In genomic region chr6:36756761-36757160, GRCh38 we compare ENCODE assay signal across 16 cellular contexts. TPM values are rescaled to one million over a fixed set of nuclear protein-coding genes. Genes with fewer than 3 reads are reported as not detected.
DNase-seq lines count a peak whose midpoint lies in the region; ATAC-seq and TF ChIP-seq lines count a peak whose summit lies in the region.
"Had no signal": no experiment of that assay in that cellular context is flagged by ENCODE, and none has a peak within 500 bp of the region (broad histone marks: within the 10 kb centered on the region; RNA-seq: fewer than 3 reads in every experiment).

No MANE protein-coding gene starts in this region.

- no peaks in the 10 kb centered on the region for H3K79me2 ChIP-seq in GM23338 (replicated peaks; ENCODE audit: insufficient read depth)
- H3K79me2 ChIP-seq: parathyroid adenoma had no signal

- H3K9me3 Mint-ChIP-seq in activated CD8-positive, alpha-beta T cell treated with anti-CD3 and anti-CD28 coated beads for 36 hours: no peaks in the 10 kb centered on the region
- H3K9me3 Mint-ChIP-seq in HFFc6 (no peaks in the 10 kb centered on the region), GM23338 (no peaks in the 10 kb centered on the region)

- H3K4me1 Mint-ChIP-seq in activated CD8-positive, alpha-beta T cell treated with anti-CD3 and anti-CD28 coated beads for 36 hours (ENCODE audit: low read depth): peaks cover 60% of the 10 kb centered on the region
- H3K4me1 Mint-ChIP-seq in HFFc6 (ENCODE audit: low read depth): peaks cover 62% of the 10 kb centered on the region
- peaks cover 13% of the 10 kb centered on the region for H3K4me1 Mint-ChIP-seq in GM23338

- no peaks in the 10 kb centered on the region for H3K27me3 Mint-ChIP-seq in activated CD8-positive, alpha-beta T cell treated with anti-CD3 and anti-CD28 coated beads for 36 hours
- H3K27me3 Mint-ChIP-seq in HFFc6 (ENCODE audit: insufficient read depth) (peaks cover 18% of the 10 kb centered on the region), GM23338 (ENCODE audit: insufficient read depth, low read depth, poor library complexity) (peaks cover 16% of the 10 kb centered on the region)

- peak overlapping the region in 7 of 11 experiments; percentile 18 to 70 (median 24); a peak in 9 of 22 replicates for H3K9ac ChIP-seq in BLaER1 treated with 17β-estradiol and CSF1 and Interleukin-3, amounts not matched to agents 10 nM and 100 nM
- H3K9ac ChIP-seq: parathyroid adenoma had no signal

- intact Hi-C loops in activated CD8-positive, alpha-beta T cell treated with anti-CD3 and anti-CD28 coated beads for 36 hours (cut with micrococcal nuclease): loop anchor here (5.0 kb wide), 1 partner anchor 74 kb away; no protein-coding TSS in a partner anchor

- no peaks in the 10 kb centered on the region for H3K36me3 Mint-ChIP-seq in activated CD8-positive, alpha-beta T cell treated with anti-CD3 and anti-CD28 coated beads for 36 hours (ENCODE audit: low read depth)
- H3K36me3 Mint-ChIP-seq in HFFc6 (ENCODE audit: low read depth) (no peaks in the 10 kb centered on the region), GM23338 (ENCODE audit: low read depth) (no peaks in the 10 kb centered on the region)

- 0 out of 22 replicates have a peak, but pooled peaks cover 0 to 7% (median 0%) of the 10 kb centered on the region in 11 experiments for H4K20me1 ChIP-seq in BLaER1 treated with 17β-estradiol and CSF1 and Interleukin-3, amounts not matched to agents 10 nM and 100 nM
- no peaks in the 10 kb centered on the region for H4K20me1 ChIP-seq in GM23338 (replicated peaks; ENCODE audit: insufficient read depth)

- CTCF ChIA-PET in activated CD8-positive, alpha-beta T cell treated with anti-CD3 and anti-CD28 coated beads for 36 hours (lab: Charles Lee): interaction anchor here (3.5 to 18.9 kb wide), 4 partner anchors 14 to 132 kb away, joined by 36 to 477 read pairs (median 120); partner anchors contain the start of gene CDKN1A

- ATAC-seq in activated CD8-positive, alpha-beta T cell treated with anti-CD3 and anti-CD28 coated beads for 36 hours: no peak
- ATAC-seq in HG02678 (IDR thresholded peaks at IDR 0.05; ENCODE audit: unreplicated experiment) (no peak), GM23338 (no peak)
- ATAC-seq: K562 had no signal

- H3K27ac ChIP-seq in BLaER1 treated with 17β-estradiol and CSF1 and Interleukin-3, amounts not matched to agents 10 nM and 100 nM: peak overlapping the region in 9 of 11 experiments; percentile 6 to 89 (median 73); a peak in 15 of 22 replicates
- H3K27ac ChIP-seq in muscle layer of duodenum (ENCODE audit: low read length): peak overlapping the region; percentile 7
- no peak overlapping the region for H3K27ac ChIP-seq in GM23338 (ENCODE audit: low read depth)
- H3K27ac ChIP-seq: coronary artery, parathyroid adenoma had no signal

- no peak overlapping the region for H2AFZ ChIP-seq in GM23338
- H2AFZ ChIP-seq: parathyroid adenoma had no signal

- H3K27me3 ChIP-seq in BLaER1 treated with 17β-estradiol and CSF1 and Interleukin-3, amounts not matched to agents 10 nM and 100 nM: no peaks in the 10 kb centered on the region
- H3K27me3 ChIP-seq in muscle layer of duodenum (ENCODE audit: low read depth, low read length): no peaks in the 10 kb centered on the region
- no peaks in the 10 kb centered on the region for H3K27me3 ChIP-seq in GM23338 (ENCODE audit: insufficient read depth)
- H3K27me3 ChIP-seq: SJSA1 had no signal

- H3K4me3 ChIP-seq in BLaER1 treated with 17β-estradiol and CSF1 and Interleukin-3, amounts not matched to agents 10 nM and 100 nM: peak overlapping the region in 1 of 10 experiments; percentile 13; a peak in 2 of 20 replicates
- peak overlapping the region; percentile 51 for H3K4me3 ChIP-seq in GM12875 (ENCODE audit: low read depth, low read length)
- no peak overlapping the region for H3K4me3 ChIP-seq in muscle layer of duodenum (ENCODE audit: low read depth in 1 of 2, low read length in 2 of 2)
- no peak overlapping the region for H3K4me3 ChIP-seq in GM23338
- H3K4me3 ChIP-seq: coronary artery, K562, SJSA1 had no signal

- DNase-seq in activated CD8-positive, alpha-beta T cell treated with anti-CD3 and anti-CD28 coated beads for 36 hours: no peak
- DNase-seq in HFFc6: no peak
- no peak for DNase-seq in NCI-H2029 (lab: John Stamatoyannopoulos, UW)
- no peak for DNase-seq in GM23338 (ENCODE audit: low spot score)
- DNase-seq: activated CD4-positive, CD25-positive, alpha-beta regulatory T cell; AML-193; mesendoderm; NCI-H1694 had no signal

- H3K4me2 ChIP-seq in BLaER1 treated with 17β-estradiol and CSF1 and Interleukin-3, amounts not matched to agents 10 nM and 100 nM: peak overlapping the region; percentile 73 to 99 (median 89)
- no peak overlapping the region for H3K4me2 ChIP-seq in GM23338

- no peaks in the 10 kb centered on the region for H3K9me3 ChIP-seq in BLaER1 treated with 17β-estradiol and CSF1 and Interleukin-3, amounts not matched to agents 10 nM and 100 nM (replicated peaks in 1 of 11)
- H3K9me3 ChIP-seq in muscle layer of duodenum (ENCODE audit: control insufficient read depth in 1 of 2, low read length in 2 of 2): no peaks in the 10 kb centered on the region
- H3K9me3 ChIP-seq: SJSA1 had no signal

- POLR2A ChIA-PET in activated CD8-positive, alpha-beta T cell treated with anti-CD3 and anti-CD28 coated beads for 36 hours (lab: Charles Lee): interaction anchor here (1.0 to 1.3 kb wide), 3 partner anchors 10 to 77 kb away, joined by 3 to 4 read pairs (median 3); no protein-coding TSS in a partner anchor

- H3K4me3 Mint-ChIP-seq in activated CD8-positive, alpha-beta T cell treated with anti-CD3 and anti-CD28 coated beads for 36 hours: no peak overlapping the region
- H3K4me3 Mint-ChIP-seq in HFFc6: no peak overlapping the region
- no peak overlapping the region for H3K4me3 Mint-ChIP-seq in GM23338

- peaks cover 96 to 100% (median 98%) of the 10 kb centered on the region in 10 experiments for H3K4me1 ChIP-seq in BLaER1 treated with 17β-estradiol and CSF1 and Interleukin-3, amounts not matched to agents 10 nM and 100 nM
- peaks cover 0 to 20% of the 10 kb centered on the region in 2 donors for H3K4me1 ChIP-seq in muscle layer of duodenum (ENCODE audit: control insufficient read depth in 1 of 2, insufficient read depth in 2 of 2, low read length in 2 of 2)
- H3K4me1 ChIP-seq in GM23338 (ENCODE audit: insufficient read depth): no peaks in the 10 kb centered on the region

- H3F3A ChIP-seq in GM23338 (replicated peaks; ENCODE audit: low read depth): no peaks in the 10 kb centered on the region

- H3K9me2 ChIP-seq in GM23338 (ENCODE audit: insufficient read depth): no peaks in the 10 kb centered on the region

- no peak for TF ChIP-seq CTCF in GM12875 (IDR thresholded peaks at IDR 0.05; ENCODE audit: borderline replicate concordance, insufficient read depth, low read depth, low read length)
- TF ChIP-seq CTCF in activated CD8-positive, alpha-beta T cell treated with anti-CD3 and anti-CD28 coated beads for 36 hours (IDR thresholded peaks at IDR 0.05): no peak
- no peak for TF ChIP-seq CTCF in HFFc6 (IDR thresholded peaks at IDR 0.05)
- TF ChIP-seq CTCF in GM23338 (conservative IDR thresholded peaks at IDR 0.05; ENCODE audit: low read depth in 2 of 2): no peak

- H3K36me3 ChIP-seq in BLaER1 treated with 17β-estradiol and CSF1 and Interleukin-3, amounts not matched to agents 10 nM and 100 nM: no peaks in the 10 kb centered on the region
- H3K36me3 ChIP-seq in muscle layer of duodenum (ENCODE audit: control insufficient read depth in 1 of 2, insufficient read depth in 2 of 2, low read length in 2 of 2): no peaks in the 10 kb centered on the region
- H3K36me3 ChIP-seq in GM23338 (ENCODE audit: insufficient read depth): no peaks in the 10 kb centered on the region
- H3K36me3 ChIP-seq: SJSA1 had no signal

- H3K27ac Mint-ChIP-seq in activated CD8-positive, alpha-beta T cell treated with anti-CD3 and anti-CD28 coated beads for 36 hours: peak overlapping the region; percentile 89
- H3K27ac Mint-ChIP-seq in HFFc6: no peak overlapping the region
- no peak overlapping the region for H3K27ac Mint-ChIP-seq in GM23338

TF ChIP-seq in GM23338, 12 proteins besides CTCF, POLR2A, EP300 and RAD21 (continues in another document):
- TF ChIP-seq EZH2phosphoT487 (IDR thresholded peaks at IDR 0.05; ENCODE audit: unreplicated experiment): no peak

RNA-seq across cellular contexts. Expression of gene RAB44, which starts 59.1 kb away (rescaled TPM):
- total RNA-seq in activated CD8-positive, alpha-beta T cell treated with anti-CD3 and anti-CD28 coated beads for 36 hours: under 1 TPM in 1 of 2 experiments, not detected in 1; 0.07 TPM
- total RNA-seq in HFFc6 (2021; fragmentation: NEBNext Ultra II Directional; extraction: Animal tissue kit (Norgen Biotek cat#: 25700)): under 1 TPM in 2 of 6 experiments, not detected in 4; 0.26 to 0.45 TPM
- total RNA-seq in GM23338 (2014; rRNA removed; shearing (Covaris generic)): not detected in 2 replicates
- not detected in 2 replicates for polyA plus RNA-seq in GM23338 (2016; fragmentation: Nextera tagmentation; extraction: Ambion mirVana)
- total RNA-seq: K562, SJSA1 had no signal
- polyA plus RNA-seq: K562 had no signal
